In genomic region chr6:31178143-31179041, GRCh38 we compare ENCODE assay signal across 18 cellular contexts. TPM values are rescaled to one million over a fixed set of nuclear protein-coding genes. Genes with fewer than 3 reads are reported as not detected.
DNase-seq lines count a peak whose midpoint lies in the region; ATAC-seq and TF ChIP-seq lines count a peak whose summit lies in the region.
"Had no signal": no experiment of that assay in that cellular context is flagged by ENCODE, and none has a peak within 500 bp of the region (broad histone marks: within the 10 kb centered on the region; RNA-seq: fewer than 3 reads in every experiment).

No MANE protein-coding gene starts in this region.

- no peak for TF ChIP-seq EP300 in stomach (IDR thresholded peaks at IDR 0.05)

- no peaks in the 10 kb centered on the region for H3K9me3 ChIP-seq in stomach
- H3K9me3 ChIP-seq: ascending aorta, HAP-1 had no signal

- no peaks in the 10 kb centered on the region for H3K36me3 Mint-ChIP-seq in activated T-cell treated with anti-CD3 and anti-CD28 coated beads, Interleukin-2, amount 50 U/mL, for 72 hours (ENCODE audit: insufficient read depth in 2 of 2)
- no peaks in the 10 kb centered on the region for H3K36me3 Mint-ChIP-seq in activated T-cell treated with anti-CD3 and anti-CD28 coated beads, Interleukin-2, amount 50 U/mL, for 24 hours (ENCODE audit: low read depth)
- peaks cover 30% of the 10 kb centered on the region for H3K36me3 Mint-ChIP-seq in dendritic cell treated with granulocyte-macrophage colony-stimulating factor and Interleukin-4, amounts not matched to agents 40 ng/mL and 50 ng/mL, for 4 days (ENCODE audit: low read depth)

- peaks cover 0 to 38% (median 26%) of the 10 kb centered on the region in 4 donors for H3K36me3 ChIP-seq in stomach
- H3K36me3 ChIP-seq: ascending aorta, HAP-1, WERI-Rb-1 had no signal

- H3K4me3 ChIP-seq in stomach = peak overlapping the region in 1 of 4 donors; percentile 31
- H3K4me3 ChIP-seq: ascending aorta, HAP-1 had no signal

- no peaks in the 10 kb centered on the region for H3K9me3 Mint-ChIP-seq in activated T-cell treated with anti-CD3 and anti-CD28 coated beads, Interleukin-2, amount 50 U/mL, for 72 hours
- no peaks in the 10 kb centered on the region for H3K9me3 Mint-ChIP-seq in activated T-cell treated with anti-CD3 and anti-CD28 coated beads, Interleukin-2, amount 50 U/mL, for 24 hours
- no peaks in the 10 kb centered on the region for H3K9me3 Mint-ChIP-seq in dendritic cell treated with granulocyte-macrophage colony-stimulating factor and Interleukin-4, amounts not matched to agents 40 ng/mL and 50 ng/mL, for 4 days
- H3K9me3 Mint-ChIP-seq: activated T-cell treated with anti-CD3 and anti-CD28 coated beads, Interleukin-2, amount 50 U/mL, for 4 hours had no signal

- H3K27ac Mint-ChIP-seq in activated T-cell treated with anti-CD3 and anti-CD28 coated beads, Interleukin-2, amount 50 U/mL, for 72 hours = peak overlapping the region; percentile 48
- no peak overlapping the region for H3K27ac Mint-ChIP-seq in activated T-cell treated with anti-CD3 and anti-CD28 coated beads, Interleukin-2, amount 50 U/mL, for 24 hours
- H3K27ac Mint-ChIP-seq in dendritic cell treated with granulocyte-macrophage colony-stimulating factor and Interleukin-4, amounts not matched to agents 40 ng/mL and 50 ng/mL, for 4 days = peak overlapping the region; percentile 41

- no peaks in the 10 kb centered on the region for H3K27me3 ChIP-seq in stomach
- H3K27me3 ChIP-seq: ascending aorta had no signal

- peak overlapping the region in 3 of 5 donors; percentile 15 to 46 (median 45) for H3K27ac ChIP-seq in stomach
- H3K27ac ChIP-seq: ascending aorta, WERI-Rb-1 had no signal

- H3K4me1 Mint-ChIP-seq in activated T-cell treated with anti-CD3 and anti-CD28 coated beads, Interleukin-2, amount 50 U/mL, for 72 hours (ENCODE audit: low read depth) = peaks cover 25% of the 10 kb centered on the region
- H3K4me1 Mint-ChIP-seq in activated T-cell treated with anti-CD3 and anti-CD28 coated beads, Interleukin-2, amount 50 U/mL, for 24 hours (ENCODE audit: low read depth) = peaks cover 11% of the 10 kb centered on the region
- H3K4me1 Mint-ChIP-seq in dendritic cell treated with granulocyte-macrophage colony-stimulating factor and Interleukin-4, amounts not matched to agents 40 ng/mL and 50 ng/mL, for 4 days (ENCODE audit: low read depth) = peaks cover 18% of the 10 kb centered on the region

- WGBS in stomach, 5 donors = 30 to 46% (median 39%) methylated on average over 8 of the region's 8 CpGs

- H3K4me3 Mint-ChIP-seq in activated T-cell treated with anti-CD3 and anti-CD28 coated beads, Interleukin-2, amount 50 U/mL, for 72 hours = peak overlapping the region; percentile 11 to 62
- no peak overlapping the region for H3K4me3 Mint-ChIP-seq in activated T-cell treated with anti-CD3 and anti-CD28 coated beads, Interleukin-2, amount 50 U/mL, for 24 hours
- no peak overlapping the region for H3K4me3 Mint-ChIP-seq in dendritic cell treated with granulocyte-macrophage colony-stimulating factor and Interleukin-4, amounts not matched to agents 40 ng/mL and 50 ng/mL, for 4 days
- H3K4me3 Mint-ChIP-seq: activated T-cell treated with anti-CD3 and anti-CD28 coated beads, Interleukin-2, amount 50 U/mL, for 4 hours had no signal

- peaks cover 29 to 55% (median 47%) of the 10 kb centered on the region in 4 donors for H3K4me1 ChIP-seq in stomach
- H3K4me1 ChIP-seq: ascending aorta, HAP-1 had no signal

- intact Hi-C loops in dendritic cell treated with granulocyte-macrophage colony-stimulating factor and Interleukin-4, amounts not matched to agents 40 ng/mL and 50 ng/mL, for 4 days (cut with micrococcal nuclease) = no loop called here
- intact Hi-C loops in stomach (cut with DNase I; ENCODE audit: low total_unique reads) = no loop called here

- TF ChIP-seq POLR2A in stomach (IDR thresholded peaks at IDR 0.05) = no peak
- no peak for TF ChIP-seq POLR2A in GM18505 (IDR thresholded peaks at IDR 0.05; ENCODE audit: borderline replicate concordance, extremely low read depth, insufficient read depth, insufficient read length)

- no peak for TF ChIP-seq CTCF in stomach (IDR thresholded peaks at IDR 0.05)

- ATAC-seq in activated T-cell treated with anti-CD3 and anti-CD28 coated beads, Interleukin-2, amount 50 U/mL, for 72 hours (replicated peaks in 1 of 2) = peak; percentile 52 to 86
- ATAC-seq in HG03159 (IDR thresholded peaks at IDR 0.05; ENCODE audit: unreplicated experiment) (no peak), GM18505 (IDR thresholded peaks at IDR 0.05; ENCODE audit: unreplicated experiment) (no peak)
- ATAC-seq: activated T-cell treated with anti-CD3 and anti-CD28 coated beads, Interleukin-2, amount 50 U/mL, for 4 hours had no signal

- H3K27me3 Mint-ChIP-seq in activated T-cell treated with anti-CD3 and anti-CD28 coated beads, Interleukin-2, amount 50 U/mL, for 72 hours (ENCODE audit: low read depth) = no peaks in the 10 kb centered on the region
- no peaks in the 10 kb centered on the region for H3K27me3 Mint-ChIP-seq in activated T-cell treated with anti-CD3 and anti-CD28 coated beads, Interleukin-2, amount 50 U/mL, for 24 hours
- no peaks in the 10 kb centered on the region for H3K27me3 Mint-ChIP-seq in dendritic cell treated with granulocyte-macrophage colony-stimulating factor and Interleukin-4, amounts not matched to agents 40 ng/mL and 50 ng/mL, for 4 days

- no peak for DNase-seq in activated T-cell treated with anti-CD3 and anti-CD28 coated beads, Interleukin-2, amount 50 U/mL, for 72 hours
- DNase-seq in activated T-cell treated with anti-CD3 and anti-CD28 coated beads, Interleukin-2, amount 50 U/mL, for 24 hours = no peak
- peak; percentile 31 for DNase-seq in NCI-H226
- DNase-seq in stomach = no peak
- no peak for DNase-seq in germinal center (ENCODE audit: low spot score)
- DNase-seq: activated T-cell treated with anti-CD3 and anti-CD28 coated beads, Interleukin-2, amount 50 U/mL, for 4 hours; kidney glomerular epithelial cell; NCI-H1105 treated with DMSO at 0.1 percent for 48 hours; NCI-H748 treated with DMSO at 0.1 percent for 48 hours; stimulated activated CD8-positive, alpha-beta memory T cell treated with anti-CD3 and anti-CD28 coated beads, Interleukin-4, amount 100 ng/mL, for 48 hours; WERI-Rb-1 had no signal

RNA-seq across cellular contexts. Expression of gene POU5F1, which starts 7.9 kb away (rescaled TPM):
- under 1 TPM in 1 of 2 donors, not detected in 1; 0.09 TPM for total RNA-seq in activated T-cell treated with anti-CD3 and anti-CD28 coated beads, Interleukin-2, amount 50 U/mL, for 72 hours
- 100 to 1,000 TPM in 2 of 5 donors, 10 to 100 TPM in 2, not detected in 1; 47.5 to 155 (median 113) TPM for total RNA-seq in stomach
- polyA plus RNA-seq in stomach = 10 to 100 TPM in 1 of 3 donors, 1 to 10 TPM in 2; 2.6 to 13.0 (median 6.5) TPM
- total RNA-seq: ascending aorta, glomerular endothelial cell, SK-MEL-5 had no signal

RNA-seq across cellular contexts. Expression of gene TCF19, which starts 20.0 kb away (rescaled TPM):
- total RNA-seq in activated T-cell treated with anti-CD3 and anti-CD28 coated beads, Interleukin-2, amount 50 U/mL, for 72 hours = 10 to 100 TPM; 63.8 to 82.7 TPM
- total RNA-seq in stomach = 10 to 100 TPM in 1 of 5 donors, 1 to 10 TPM in 4; 5.8 to 16.1 (median 7.1) TPM
- polyA plus RNA-seq in stomach = 1 to 10 TPM; 5.0 to 7.7 (median 7.7) TPM

RNA-seq across cellular contexts. Expression of gene CCHCR1, which starts 20.8 kb away (rescaled TPM):
- 10 to 100 TPM; 47.5 to 64.2 TPM for total RNA-seq in activated T-cell treated with anti-CD3 and anti-CD28 coated beads, Interleukin-2, amount 50 U/mL, for 72 hours
- 100 to 1,000 TPM in 1 of 5 donors, 10 to 100 TPM in 3, 1 to 10 TPM in 1; 9.7 to 201 (median 24.5) TPM for total RNA-seq in stomach
- polyA plus RNA-seq in stomach = 10 to 100 TPM; 11.8 to 21.0 (median 12.3) TPM

RNA-seq across cellular contexts. Expression of gene PSORS1C2, which starts 39.5 kb away (rescaled TPM):
- total RNA-seq in activated T-cell treated with anti-CD3 and anti-CD28 coated beads, Interleukin-2, amount 50 U/mL, for 72 hours = not detected
- total RNA-seq in stomach = under 1 TPM in 1 of 5 donors, not detected in 4; 0.73 TPM
- 1 to 10 TPM in 1 of 3 donors, not detected in 2; 1.6 TPM for polyA plus RNA-seq in stomach
- total RNA-seq: activated T-cell treated with anti-CD3 and anti-CD28 coated beads, Interleukin-2, amount 50 U/mL, for 4 hours; glomerular endothelial cell; SK-MEL-5 had no signal

RNA-seq across cellular contexts. Expression of gene CDSN, which starts 58.1 kb away (rescaled TPM):
- total RNA-seq in activated T-cell treated with anti-CD3 and anti-CD28 coated beads, Interleukin-2, amount 50 U/mL, for 72 hours = not detected
- total RNA-seq in stomach = not detected
- polyA plus RNA-seq in stomach = under 1 TPM in 1 of 3 donors, not detected in 2; 0.05 TPM
- total RNA-seq: activated T-cell treated with anti-CD3 and anti-CD28 coated beads, Interleukin-2, amount 50 U/mL, for 4 hours; ascending aorta; glomerular endothelial cell; SK-MEL-5 had no signal

Comparison
In these comparisons a context has a peak if more than half of its experiments do, and no peak if none do; other contexts are left out.
1. H3K4me3 Mint-ChIP-seq: peak in activated T-cell treated with anti-CD3 and anti-CD28 coated beads, Interleukin-2, amount 50 U/mL, for 72 hours (2 of 2); none in activated T-cell treated with anti-CD3 and anti-CD28 coated beads, Interleukin-2, amount 50 U/mL, for 24 hours (single experiment) and dendritic cell treated with granulocyte-macrophage colony-stimulating factor and Interleukin-4, amounts not matched to agents 40 ng/mL and 50 ng/mL, for 4 days (single experiment).
2. ATAC-seq: peak in activated T-cell treated with anti-CD3 and anti-CD28 coated beads, Interleukin-2, amount 50 U/mL, for 72 hours (2 of 2); none in HG03159 (single experiment) and GM18505 (single experiment).